Comparison of ENCODE assay signal across 9 cellular contexts in the genomic region with DNA sequence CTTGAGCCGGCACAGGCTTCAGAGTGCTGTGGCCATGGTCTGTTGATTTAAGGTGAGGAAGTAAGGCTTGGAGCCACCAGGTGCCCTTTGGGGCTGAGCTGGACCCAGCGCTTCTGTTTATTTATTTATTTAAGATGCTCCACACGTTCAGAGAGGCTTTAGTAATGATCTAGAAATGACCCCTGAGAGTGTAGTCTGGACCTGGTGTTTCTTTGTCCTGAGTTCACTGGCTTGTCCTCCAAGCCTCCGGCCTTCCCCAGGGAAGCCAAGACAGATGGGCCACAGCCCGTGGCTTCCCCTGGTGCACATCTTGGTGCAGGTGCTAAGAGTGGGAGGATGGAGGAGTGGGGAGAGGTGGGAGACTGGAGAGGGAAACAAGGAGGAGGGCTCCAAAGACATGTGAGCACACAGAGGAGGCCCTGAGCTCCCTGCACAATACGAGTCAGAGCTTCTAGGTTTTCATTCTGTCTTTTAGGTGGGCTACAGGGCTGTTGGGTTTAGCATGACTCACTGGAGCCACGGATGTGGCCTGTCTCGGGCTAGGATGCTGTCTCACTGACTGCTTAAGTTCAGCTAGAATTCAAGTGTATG.
DNase-seq lines count a peak whose midpoint lies in the region; ATAC-seq lines count a peak whose summit lies in the region.
"Had no signal": no experiment of that assay in that cellular context is flagged by ENCODE, and none has a peak within 500 bp of the region (broad histone marks: within the 10 kb centered on the region; RNA-seq: fewer than 3 reads in every experiment).

No MANE protein-coding gene starts in this region.

- peak overlapping the region; percentile 5 for H3K27ac ChIP-seq in SK-N-MC
- H3K27ac ChIP-seq: BLaER1 had no signal

- no peaks in the 10 kb centered on the region for H3K9me3 Mint-ChIP-seq in effector memory CD8-positive, alpha-beta T cell
- H3K9me3 Mint-ChIP-seq in stimulated activated naive B cell treated with anti-CD40 and anti-IgM and Interleukin-4, amounts not matched to agents 10 μg/mL and 1 μg/mL and 100 μg/mL, for 72 hours = peaks cover 15 to 17% of the 10 kb centered on the region in 2 donors

- no peaks in the 10 kb centered on the region for H3K36me3 Mint-ChIP-seq in effector memory CD8-positive, alpha-beta T cell (ENCODE audit: insufficient read depth)
- peaks cover 75 to 80% of the 10 kb centered on the region in 2 donors for H3K36me3 Mint-ChIP-seq in stimulated activated naive B cell treated with anti-CD40 and anti-IgM and Interleukin-4, amounts not matched to agents 10 μg/mL and 1 μg/mL and 100 μg/mL, for 72 hours

- peaks cover 46% of the 10 kb centered on the region for H3K36me3 ChIP-seq in SK-N-MC (ENCODE audit: insufficient read depth, low read length)
- H3K36me3 ChIP-seq: BLaER1 had no signal

- no peak overlapping the region for H3K27ac Mint-ChIP-seq in effector memory CD8-positive, alpha-beta T cell
- H3K27ac Mint-ChIP-seq in stimulated activated naive B cell treated with anti-CD40 and anti-IgM and Interleukin-4, amounts not matched to agents 10 μg/mL and 1 μg/mL and 100 μg/mL, for 72 hours = peak overlapping the region; percentile 91

- peaks cover 8% of the 10 kb centered on the region; the same call in 1 of the 2 replicates for H3K9me3 ChIP-seq in SK-N-MC (ENCODE audit: low read depth, low read length)

- no peak overlapping the region for H3K4me3 Mint-ChIP-seq in effector memory CD8-positive, alpha-beta T cell
- no peak overlapping the region for H3K4me3 Mint-ChIP-seq in stimulated activated naive B cell treated with anti-CD40 and anti-IgM and Interleukin-4, amounts not matched to agents 10 μg/mL and 1 μg/mL and 100 μg/mL, for 72 hours

- peak; percentile 78 for DNase-seq in activated effector memory CD4-positive, alpha-beta T cell treated with anti-CD3 and anti-CD28 coated beads, Interleukin-2, amount 50 U/mL, for 16 hours
- DNase-seq in activated effector memory CD4-positive, alpha-beta T cell treated with Interleukin-2 at 50 U/mL for 16 hours = no peak
- DNase-seq in SK-N-MC (ENCODE audit: low read depth, low spot score) = no peak
- no peak for DNase-seq in effector memory CD8-positive, alpha-beta T cell
- peak; percentile 3 for DNase-seq in stimulated activated naive B cell treated with anti-CD40 and anti-IgM and Interleukin-4, amounts not matched to agents 10 μg/mL and 1 μg/mL and 100 μg/mL, for 72 hours
- DNase-seq in central memory CD4-positive, alpha-beta T cell = no peak
- DNase-seq in NCI-H1417 (lab: John Stamatoyannopoulos, UW) = no peak

- no peak overlapping the region for H3K4me3 ChIP-seq in SK-N-MC
- H3K4me3 ChIP-seq: BLaER1 had no signal

- peak; percentile 37 for ATAC-seq in effector memory CD8-positive, alpha-beta T cell (replicated peaks)
- peak; percentile 38 to 41 for ATAC-seq in stimulated activated naive B cell treated with anti-CD40 and anti-IgM and Interleukin-4, amounts not matched to agents 10 μg/mL and 1 μg/mL and 100 μg/mL, for 72 hours (replicated peaks)
- no peak for ATAC-seq in HG03095 (IDR thresholded peaks at IDR 0.05; ENCODE audit: unreplicated experiment)

- H3K27me3 Mint-ChIP-seq in effector memory CD8-positive, alpha-beta T cell = peaks cover 18 to 34% of the 10 kb centered on the region in 2 donors
- peaks cover 4 to 6% of the 10 kb centered on the region in 2 donors for H3K27me3 Mint-ChIP-seq in stimulated activated naive B cell treated with anti-CD40 and anti-IgM and Interleukin-4, amounts not matched to agents 10 μg/mL and 1 μg/mL and 100 μg/mL, for 72 hours

- H3K4me1 Mint-ChIP-seq in effector memory CD8-positive, alpha-beta T cell (ENCODE audit: low read depth in 2 of 2) = peaks cover 0 to 4% of the 10 kb centered on the region in 2 donors
- H3K4me1 Mint-ChIP-seq in stimulated activated naive B cell treated with anti-CD40 and anti-IgM and Interleukin-4, amounts not matched to agents 10 μg/mL and 1 μg/mL and 100 μg/mL, for 72 hours = peaks cover 37 to 76% of the 10 kb centered on the region in 2 donors

- H3K9ac ChIP-seq in SK-N-MC (ENCODE audit: insufficient read length) = no peak overlapping the region
- H3K9ac ChIP-seq: BLaER1 had no signal

Comparison
In these comparisons a context has a peak if more than half of its experiments do, and no peak if none do; other contexts are left out.
1. DNase-seq: peak in activated effector memory CD4-positive, alpha-beta T cell treated with anti-CD3 and anti-CD28 coated beads, Interleukin-2, amount 50 U/mL, for 16 hours (single experiment) and stimulated activated naive B cell treated with anti-CD40 and anti-IgM and Interleukin-4, amounts not matched to agents 10 μg/mL and 1 μg/mL and 100 μg/mL, for 72 hours (single experiment); none in activated effector memory CD4-positive, alpha-beta T cell treated with Interleukin-2 at 50 U/mL for 16 hours (single experiment), SK-N-MC (single experiment), effector memory CD8-positive, alpha-beta T cell (0 of 3), central memory CD4-positive, alpha-beta T cell (single experiment) and NCI-H1417 (0 of 3).